8 cellular contexts compared by ENCODE assay signal in genomic region chr2:112646102-112646719, GRCh38. TPM values are rescaled to one million over a fixed set of nuclear protein-coding genes. Genes with fewer than 3 reads are reported as not detected.
DNase-seq lines count a peak whose midpoint lies in the region; ATAC-seq lines count a peak whose summit lies in the region.

No MANE protein-coding gene starts in this region.

- peak overlapping the region; percentile 88 for H3K4me3 ChIP-seq in iPS-11a (ENCODE audit: low read depth, low read length)

- no peaks in the 10 kb centered on the region for H3K27me3 Mint-ChIP-seq in activated naive CD8-positive, alpha-beta T cell treated with anti-CD3 and anti-CD28 coated beads, Interleukin-2, amount 10 ng/mL, durations not matched to agents 7 days and 5 days

- peaks cover 53% of the 10 kb centered on the region for H3K36me3 Mint-ChIP-seq in activated naive CD8-positive, alpha-beta T cell treated with anti-CD3 and anti-CD28 coated beads, Interleukin-2, amount 10 ng/mL, durations not matched to agents 7 days and 5 days

- peak; percentile 85 for DNase-seq in NCI-H2227 (lab: John Stamatoyannopoulos, UW; ENCODE audit: unreplicated experiment)
- DNase-seq in NCI-H2227 treated with DMSO at 0.1 percent for 48 hours (lab: John Stamatoyannopoulos, UW): no peak
- DNase-seq in NCI-H774 (lab: John Stamatoyannopoulos, UW): peak; percentile 71
- peak; percentile 81 for DNase-seq in activated naive CD8-positive, alpha-beta T cell treated with anti-CD3 and anti-CD28 coated beads, Interleukin-2, amount 10 ng/mL, durations not matched to agents 7 days and 5 days
- DNase-seq in stimulated activated CD4-positive, alpha-beta T cell treated with anti-CD3 and anti-CD28 coated beads, Interleukin-2, amount 100 ng/mL, for 24 hours: peak; percentile 56 to 71
- DNase-seq in epidermal melanocyte (ENCODE audit: insufficient read length, low spot score): no peak

- H3K4me1 Mint-ChIP-seq in activated naive CD8-positive, alpha-beta T cell treated with anti-CD3 and anti-CD28 coated beads, Interleukin-2, amount 10 ng/mL, durations not matched to agents 7 days and 5 days: peaks cover 64% of the 10 kb centered on the region

- H3K27ac Mint-ChIP-seq in activated naive CD8-positive, alpha-beta T cell treated with anti-CD3 and anti-CD28 coated beads, Interleukin-2, amount 10 ng/mL, durations not matched to agents 7 days and 5 days: peak overlapping the region; percentile 75

- peak; percentile 17 for ATAC-seq in HG02870 (IDR thresholded peaks at IDR 0.05; ENCODE audit: unreplicated experiment)
- peak; percentile 20 for ATAC-seq in activated naive CD8-positive, alpha-beta T cell treated with anti-CD3 and anti-CD28 coated beads, Interleukin-2, amount 10 ng/mL, durations not matched to agents 7 days and 5 days (ENCODE audit: low read depth)

- POLR2A ChIA-PET in activated naive CD8-positive, alpha-beta T cell treated with anti-CD3 and anti-CD28 coated beads, Interleukin-2, amount 10 ng/mL, durations not matched to agents 7 days and 5 days (lab: Charles Lee): interaction anchor here (0.5 to 5.0 kb wide), 12 partner anchors 11 to 528 kb away, joined by 3 to 293 read pairs (median 4); partner anchors contain the start of genes CHCHD5 and PSD4

- H3K9me3 Mint-ChIP-seq in activated naive CD8-positive, alpha-beta T cell treated with anti-CD3 and anti-CD28 coated beads, Interleukin-2, amount 10 ng/mL, durations not matched to agents 7 days and 5 days: no peaks in the 10 kb centered on the region

- H3K4me3 Mint-ChIP-seq in activated naive CD8-positive, alpha-beta T cell treated with anti-CD3 and anti-CD28 coated beads, Interleukin-2, amount 10 ng/mL, durations not matched to agents 7 days and 5 days: peak overlapping the region; percentile 97

RNA-seq across cellular contexts. Expression of gene SLC20A1, which starts 0.5 kb away (rescaled TPM):
- 100 to 1,000 TPM; 105 to 113 TPM for total RNA-seq in activated naive CD8-positive, alpha-beta T cell treated with anti-CD3 and anti-CD28 coated beads, Interleukin-2, amount 10 ng/mL, durations not matched to agents 7 days and 5 days

Comparison
In these comparisons a context has a peak if more than half of its experiments do, and no peak if none do; other contexts are left out.
1. DNase-seq: peak in NCI-H2227 (single experiment), NCI-H774 (single experiment), activated naive CD8-positive, alpha-beta T cell treated with anti-CD3 and anti-CD28 coated beads, Interleukin-2, amount 10 ng/mL, durations not matched to agents 7 days and 5 days (single experiment) and stimulated activated CD4-positive, alpha-beta T cell treated with anti-CD3 and anti-CD28 coated beads, Interleukin-2, amount 100 ng/mL, for 24 hours (2 of 2); none in NCI-H2227 treated with DMSO at 0.1 percent for 48 hours (single experiment) and epidermal melanocyte (single experiment).